15 cellular contexts compared by ENCODE assay signal in genomic region chr9:121781143-121781542, GRCh38.
"Had no signal": no experiment of that assay in that cellular context is flagged by ENCODE, and none has a peak within 500 bp of the region (broad histone marks: within the 10 kb centered on the region; RNA-seq: fewer than 3 reads in every experiment).

No MANE protein-coding gene starts in this region.

- ATAC-seq: activated CD8-positive, alpha-beta memory T cell treated with anti-CD3 and anti-CD28 coated beads, Interleukin-2, amount 10 ng/mL, durations not matched to agents 7 days and 5 days; left lung; stimulated activated memory B cell treated with anti-CD40 and anti-IgM and Interleukin-4, amounts not matched to agents 10 μg/mL and 1 μg/mL and 100 μg/mL, for 72 hours had no signal

- H3K4me3 Mint-ChIP-seq: activated CD8-positive, alpha-beta memory T cell treated with anti-CD3 and anti-CD28 coated beads, Interleukin-2, amount 10 ng/mL, durations not matched to agents 7 days and 5 days; activated naive CD8-positive, alpha-beta T cell; stimulated activated memory B cell treated with anti-CD40 and anti-IgM and Interleukin-4, amounts not matched to agents 10 μg/mL and 1 μg/mL and 100 μg/mL, for 72 hours had no signal

- H3K36me3 Mint-ChIP-seq: activated CD8-positive, alpha-beta memory T cell treated with anti-CD3 and anti-CD28 coated beads, Interleukin-2, amount 10 ng/mL, durations not matched to agents 7 days and 5 days had no signal

- H3K27ac Mint-ChIP-seq: activated CD8-positive, alpha-beta memory T cell treated with anti-CD3 and anti-CD28 coated beads, Interleukin-2, amount 10 ng/mL, durations not matched to agents 7 days and 5 days; activated naive CD8-positive, alpha-beta T cell; stimulated activated memory B cell treated with anti-CD40 and anti-IgM and Interleukin-4, amounts not matched to agents 10 μg/mL and 1 μg/mL and 100 μg/mL, for 72 hours had no signal

- H3K27me3 Mint-ChIP-seq: activated naive CD8-positive, alpha-beta T cell had no signal

- DNase-seq: activated CD4-positive, alpha-beta T cell treated with anti-CD3 and anti-CD28 coated beads for 1 hour; activated CD4-positive, alpha-beta T cell treated with anti-CD3 and anti-CD28 coated beads, Interleukin-2, amount 50 U/mL, for 48 hours; activated CD8-positive, alpha-beta memory T cell treated with anti-CD3 and anti-CD28 coated beads, Interleukin-2, amount 10 ng/mL, durations not matched to agents 7 days and 5 days; dermis blood vessel endothelial cell; erythroblast; foreskin melanocyte; left lung; mammary epithelial cell; sigmoid colon; stimulated activated CD4-positive, alpha-beta T cell treated with anti-CD3 and anti-CD28 coated beads, Interleukin-4, amount 100 ng/mL, for 24 hours; SW 1271; T-helper 2 cell; thyroid gland had no signal
